In the genomic region with DNA sequence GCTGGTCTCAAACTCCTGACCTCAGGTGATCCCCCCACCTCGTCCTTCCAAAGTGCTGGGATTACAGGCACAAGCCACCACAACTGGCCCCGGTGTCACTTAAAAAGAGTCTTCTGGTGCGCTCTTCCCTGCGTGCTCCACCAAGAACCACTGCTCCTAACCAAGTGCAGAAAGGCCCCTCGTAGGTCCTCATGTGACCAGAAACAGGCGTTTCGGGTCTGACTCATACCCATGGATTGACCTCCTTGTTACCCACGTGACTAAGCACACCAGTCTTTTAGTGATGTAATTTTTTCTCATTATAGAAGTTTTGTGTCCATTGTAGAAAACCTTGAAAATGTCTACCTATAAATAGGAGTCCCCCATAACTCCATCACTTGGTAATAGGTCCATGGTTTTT, we compare ENCODE assay signal across 14 cellular contexts. TPM values are rescaled to one million over a fixed set of nuclear protein-coding genes. Genes with fewer than 3 reads are reported as not detected.
A peak's percentile ranks its signal among the peaks of the same experiment; 100 is the strongest.
DNase-seq lines count a peak whose midpoint lies in the region; FAIRE-seq and TF ChIP-seq lines count a peak whose summit lies in the region.
"Had no signal": no experiment of that assay in that cellular context is flagged by ENCODE, and none has a peak within 500 bp of the region (broad histone marks: within the 10 kb centered on the region; RNA-seq: fewer than 3 reads in every experiment).

No MANE protein-coding gene starts in this region.

- H3K36me3 Mint-ChIP-seq in MCF 10A (ENCODE audit: insufficient read depth, unreplicated experiment): no peaks in the 10 kb centered on the region

- H3K27me3 Mint-ChIP-seq in MCF 10A (ENCODE audit: insufficient read depth, unreplicated experiment): no peaks in the 10 kb centered on the region

- peak; percentile 54 for DNase-seq in MCF 10A (ENCODE audit: unreplicated experiment)
- DNase-seq in breast epithelium (ENCODE audit: low spot score in 2 of 2): no peak
- peak; percentile 28 for DNase-seq in RCC 7860 (ENCODE audit: low spot score)
- DNase-seq in fibroblast of the aortic adventitia (ENCODE audit: low read depth): peak; percentile 73
- DNase-seq in stimulated activated CD4-positive, alpha-beta T cell treated with anti-CD3 and anti-CD28 coated beads, Interleukin-2, amount 100 ng/mL, for 48 hours: no peak
- DNase-seq in NCI-H1092 treated with DMSO at 0.1 percent for 48 hours (lab: John Stamatoyannopoulos, UW): no peak
- DNase-seq in NCI-H1930 (lab: John Stamatoyannopoulos, UW): no peak
- no peak for DNase-seq in stimulated activated CD4-positive, alpha-beta T cell treated with anti-CD3 and anti-CD28 coated beads, Interleukin-1b, Interleukin-23, amount 100 ng/mL, for 48 hours
- DNase-seq: activated CD8-positive, alpha-beta memory T cell treated with anti-CD3 and anti-CD28 coated beads, Interleukin-2, amount 50 U/mL, for 48 hours; MG63 had no signal

- H3K27ac ChIP-seq in breast epithelium: no peak overlapping the region
- H3K27ac ChIP-seq: BLaER1 had no signal

- no peak for FAIRE-seq in RCC 7860 (lab: Jason Lieb, UNC)

- BruUV-seq in MCF 10A (replicated peaks; lab: Mats Ljungman, UMichigan): no TSS peak

- H3K9me3 ChIP-seq in breast epithelium: no peaks in the 10 kb centered on the region
- H3K9me3 ChIP-seq: BLaER1, MG63 had no signal

- no peaks in the 10 kb centered on the region for H3K9me3 Mint-ChIP-seq in MCF 10A (ENCODE audit: unreplicated experiment)
- H3K9me3 Mint-ChIP-seq: dendritic cell treated with granulocyte-macrophage colony-stimulating factor and Interleukin-4, amounts not matched to agents 40 ng/mL and 50 ng/mL, for 4 days had no signal

- H3K27ac Mint-ChIP-seq in MCF 10A (ENCODE audit: low read depth, unreplicated experiment): no peak overlapping the region
- H3K27ac Mint-ChIP-seq: dendritic cell treated with granulocyte-macrophage colony-stimulating factor and Interleukin-4, amounts not matched to agents 40 ng/mL and 50 ng/mL, for 4 days had no signal

- H3K36me3 ChIP-seq in breast epithelium: no peaks in the 10 kb centered on the region
- H3K36me3 ChIP-seq: BLaER1, MG63 had no signal

- intact Hi-C loops in MCF 10A (cut with micrococcal nuclease) (loop anchor here (2.0 kb wide), 1 partner anchor 111 kb away; no protein-coding TSS in a partner anchor), breast epithelium (cut with DNase I; ENCODE audit: low total_unique reads) (no loop called here)

- POLR2A ChIA-PET in MCF 10A (lab: Yijun Ruan, JAX): no interaction called here

- no peak overlapping the region for H3K4me3 ChIP-seq in breast epithelium
- no peak overlapping the region for H3K4me3 ChIP-seq in fibroblast of the aortic adventitia (ENCODE audit: low read depth, low read length)
- H3K4me3 ChIP-seq: BLaER1, MG63 had no signal

- H3K4me1 ChIP-seq in breast epithelium: no peaks in the 10 kb centered on the region

- no peaks in the 10 kb centered on the region for H3K27me3 ChIP-seq in breast epithelium
- H3K27me3 ChIP-seq: BLaER1, MG63 had no signal

- TF ChIP-seq CTCF in MCF 10A (IDR thresholded peaks at IDR 0.05; ENCODE audit: unreplicated experiment) (no peak), breast epithelium (IDR thresholded peaks at IDR 0.05) (no peak), fibroblast of the aortic adventitia (IDR thresholded peaks at IDR 0.05; ENCODE audit: insufficient read depth, low read length) (no peak)

- CTCF ChIA-PET in MCF 10A (lab: Yijun Ruan, JAX): interaction anchor here (0.6 to 1.8 kb wide), 5 partner anchors 8 to 384 kb away, joined by 3 to 10 read pairs (median 3); no protein-coding TSS in a partner anchor

- peaks cover 9% of the 10 kb centered on the region for H3K4me1 Mint-ChIP-seq in MCF 10A (ENCODE audit: insufficient read depth, unreplicated experiment)

- H3K4me3 Mint-ChIP-seq in MCF 10A (ENCODE audit: unreplicated experiment): no peak overlapping the region
- H3K4me3 Mint-ChIP-seq: dendritic cell treated with granulocyte-macrophage colony-stimulating factor and Interleukin-4, amounts not matched to agents 40 ng/mL and 50 ng/mL, for 4 days had no signal

- TF ChIP-seq POLR2A in breast epithelium (IDR thresholded peaks at IDR 0.05): no peak

RNA-seq across cellular contexts. Expression of a gene that starts 13.9 kb away (rescaled TPM):
- not detected in 2 replicates for total RNA-seq in MCF 10A (2022)
- total RNA-seq in breast epithelium: not detected
- total RNA-seq in fibroblast of the aortic adventitia (ENCODE audit: low replicate concordance): not detected in 2 replicates
- total RNA-seq: kidney epithelial cell, Right ventricle myocardium inferior had no signal

RNA-seq across cellular contexts. Expression of a gene that starts 14.0 kb away (rescaled TPM):
- total RNA-seq in MCF 10A (2022) (not detected in 2 replicates), breast epithelium (1 to 10 TPM in 1 of 3 donors, not detected in 2; 1.4 TPM), fibroblast of the aortic adventitia (ENCODE audit: low replicate concordance) (not detected in 2 replicates)
- total RNA-seq: kidney epithelial cell had no signal

RNA-seq across cellular contexts. Expression of a gene that starts 33.3 kb away (rescaled TPM):
- total RNA-seq in MCF 10A (2022) (42.2 and 52.9 TPM in 2 replicates), breast epithelium (10 to 100 TPM; 23.3 to 28.1 (median 24.2) TPM), fibroblast of the aortic adventitia (ENCODE audit: low replicate concordance) (16.7 and 20.2 TPM in 2 replicates)

Comparison
In these comparisons a context has a peak if more than half of its experiments do, and no peak if none do; other contexts are left out.
1. DNase-seq: peak in MCF 10A (single experiment), RCC 7860 (single experiment) and fibroblast of the aortic adventitia (single experiment); none in breast epithelium (0 of 2), stimulated activated CD4-positive, alpha-beta T cell treated with anti-CD3 and anti-CD28 coated beads, Interleukin-2, amount 100 ng/mL, for 48 hours (0 of 2), NCI-H1092 treated with DMSO at 0.1 percent for 48 hours (single experiment), NCI-H1930 (0 of 2) and stimulated activated CD4-positive, alpha-beta T cell treated with anti-CD3 and anti-CD28 coated beads, Interleukin-1b, Interleukin-23, amount 100 ng/mL, for 48 hours (single experiment).